Comparison of ENCODE assay signal across 14 cellular contexts in genomic region chr5:172599204-172599567, GRCh38. TPM values are rescaled to one million over a fixed set of nuclear protein-coding genes. Genes with fewer than 3 reads are reported as not detected.
DNase-seq lines count a peak whose midpoint lies in the region; ATAC-seq and TF ChIP-seq lines count a peak whose summit lies in the region.
"Had no signal": no experiment of that assay in that cellular context is flagged by ENCODE, and none has a peak within 500 bp of the region (broad histone marks: within the 10 kb centered on the region; RNA-seq: fewer than 3 reads in every experiment).

No MANE protein-coding gene starts in this region.

- no peak for TF ChIP-seq CTCF in left ventricle myocardium inferior (IDR thresholded peaks at IDR 0.05; ENCODE audit: borderline replicate concordance)
- TF ChIP-seq CTCF in endodermal cell (conservative IDR thresholded peaks at IDR 0.05), result no peak

- WGBS in right cardiac atrium, result 59% methylated on average over 3 of the region's 3 CpGs
- 80 to 92% methylated on average over 1 to 3 of the region's 3 CpGs for WGBS in endodermal cell (ENCODE audit: insufficient coverage in 1 of 2, insufficient read length in 1 of 2), 2 experiments

- no peaks in the 10 kb centered on the region for H3K27me3 ChIP-seq in left ventricle myocardium inferior (ENCODE audit: low read depth)
- H3K27me3 ChIP-seq in right cardiac atrium (ENCODE audit: control insufficient read depth, insufficient read depth), result no peaks in the 10 kb centered on the region
- no peaks in the 10 kb centered on the region for H3K27me3 ChIP-seq in endodermal cell (ENCODE audit: control insufficient read depth, insufficient read depth, low read length, poor library complexity, severe bottlenecking)
- no peaks in the 10 kb centered on the region for H3K27me3 ChIP-seq in CD4-positive, alpha-beta memory T cell (ENCODE audit: insufficient read depth, low read length)
- H3K27me3 ChIP-seq: BE2C had no signal

- intact Hi-C loops in left ventricle myocardium inferior (cut with micrococcal nuclease) (no loop called here), right cardiac atrium (cut with DNase I) (no loop called here), posterior vena cava (cut with DNase I) (no loop called here)
- intact Hi-C loops in CD4-positive, alpha-beta memory T cell (cut with micrococcal nuclease), result no loop called here

- CTCF ChIA-PET in CD4-positive, alpha-beta memory T cell (lab: Charles Lee; ENCODE audit: partially characterized antibody), result no interaction called here

- peaks cover 5% of the 10 kb centered on the region for H3K27me3 Mint-ChIP-seq in endodermal cell (ENCODE audit: insufficient read depth)
- H3K27me3 Mint-ChIP-seq in CD4-positive, alpha-beta memory T cell, result peaks cover 3% of the 10 kb centered on the region in 2 donors

- POLR2A ChIA-PET in CD4-positive, alpha-beta memory T cell (lab: Charles Lee; ENCODE audit: partially characterized antibody), result no interaction called here

- H3K27ac ChIP-seq in left ventricle myocardium inferior (replicated peaks), result peak overlapping the region; percentile 89
- no peak overlapping the region for H3K27ac ChIP-seq in right cardiac atrium (ENCODE audit: low read length)
- H3K27ac ChIP-seq in endodermal cell (ENCODE audit: low read depth, low read length), result no peak overlapping the region
- H3K27ac ChIP-seq in CD4-positive, alpha-beta memory T cell (ENCODE audit: low read depth, low read length), result no peak overlapping the region
- H3K27ac ChIP-seq: A549 had no signal

- H3K9me3 Mint-ChIP-seq in endodermal cell, result no peaks in the 10 kb centered on the region
- H3K9me3 Mint-ChIP-seq in CD4-positive, alpha-beta memory T cell, result no peaks in the 10 kb centered on the region
- H3K9me3 Mint-ChIP-seq: GM23338 had no signal

- H3K4me1 ChIP-seq in left ventricle myocardium inferior (peaks cover 66% of the 10 kb centered on the region), right cardiac atrium (ENCODE audit: control insufficient read depth, insufficient read depth, low read length) (peaks cover 14% of the 10 kb centered on the region), endodermal cell (ENCODE audit: control insufficient read depth, insufficient read depth, low read length) (no peaks in the 10 kb centered on the region)
- H3K4me1 ChIP-seq in CD4-positive, alpha-beta memory T cell (ENCODE audit: insufficient read depth, low read length), result no peaks in the 10 kb centered on the region
- H3K4me1 ChIP-seq: A549, BE2C had no signal

- H3K9me3 ChIP-seq in left ventricle myocardium inferior (replicated peaks) (no peaks in the 10 kb centered on the region), right cardiac atrium (ENCODE audit: control insufficient read depth, low read length) (no peaks in the 10 kb centered on the region), endodermal cell (ENCODE audit: control insufficient read depth, low read length) (no peaks in the 10 kb centered on the region)
- no peaks in the 10 kb centered on the region for H3K9me3 ChIP-seq in CD4-positive, alpha-beta memory T cell (ENCODE audit: control insufficient read depth in 1 of 2, low read length in 2 of 2)
- H3K9me3 ChIP-seq: A549, BE2C had no signal

- no peak overlapping the region for H3K9ac ChIP-seq in endodermal cell (ENCODE audit: extremely low read depth, low read length, poor library complexity, severe bottlenecking)

- no peak for DNase-seq in left ventricle myocardium inferior
- DNase-seq in right cardiac atrium, result no peak
- DNase-seq in endodermal cell, result peak; percentile 7
- peak; percentile 41 for DNase-seq in posterior vena cava (ENCODE audit: low spot score)
- DNase-seq in cerebellar nuclear complex (lab: John Stamatoyannopoulos, UW), result no peak
- no peak for DNase-seq in NCI-H748 (lab: John Stamatoyannopoulos, UW; ENCODE audit: unreplicated experiment)
- DNase-seq in CD4-positive, alpha-beta memory T cell, result no peak
- DNase-seq: BE2C, Calu3, DMS 273 treated with DMSO at 0.1 percent for 48 hours, H7 had no signal

- no peaks in the 10 kb centered on the region for H3K36me3 Mint-ChIP-seq in endodermal cell (ENCODE audit: low read depth)
- no peaks in the 10 kb centered on the region for H3K36me3 Mint-ChIP-seq in CD4-positive, alpha-beta memory T cell
- H3K36me3 Mint-ChIP-seq: IgD-negative memory B cell had no signal

- H3K27ac Mint-ChIP-seq in endodermal cell, result no peak overlapping the region
- no peak overlapping the region for H3K27ac Mint-ChIP-seq in CD4-positive, alpha-beta memory T cell
- H3K27ac Mint-ChIP-seq: GM23338, IgD-negative memory B cell had no signal

- H3K36me3 ChIP-seq in left ventricle myocardium inferior (no peaks in the 10 kb centered on the region), endodermal cell (ENCODE audit: control insufficient read depth, insufficient read depth, low read length) (no peaks in the 10 kb centered on the region)
- H3K36me3 ChIP-seq in CD4-positive, alpha-beta memory T cell (ENCODE audit: insufficient read depth, low read length), result no peaks in the 10 kb centered on the region
- H3K36me3 ChIP-seq: BE2C had no signal

- H3K4me3 ChIP-seq in left ventricle myocardium inferior (no peak overlapping the region), right cardiac atrium (ENCODE audit: low read length) (no peak overlapping the region), endodermal cell (ENCODE audit: low read length) (no peak overlapping the region)
- H3K4me3 ChIP-seq in CD4-positive, alpha-beta memory T cell (ENCODE audit: low read length in 2 of 2), result no peak overlapping the region
- H3K4me3 ChIP-seq: A549, GM23338 had no signal

- H3K4me1 Mint-ChIP-seq in endodermal cell, result peaks cover 5% of the 10 kb centered on the region
- H3K4me1 Mint-ChIP-seq in CD4-positive, alpha-beta memory T cell, result peaks cover 0 to 2% (median 0%) of the 10 kb centered on the region in 4 donors

- no peak overlapping the region for H3K4me3 Mint-ChIP-seq in endodermal cell
- H3K4me3 Mint-ChIP-seq in CD4-positive, alpha-beta memory T cell, result no peak overlapping the region
- H3K4me3 Mint-ChIP-seq: GM23338, IgD-negative memory B cell had no signal

- ATAC-seq in right cardiac atrium, result no peak
- ATAC-seq: A549, GM23338 had no signal

RNA-seq across cellular contexts. Expression of gene NEURL1B, which starts 41.9 kb away (rescaled TPM):
- total RNA-seq in left ventricle myocardium inferior (24.0 TPM), right cardiac atrium (10 to 100 TPM; 13.2 to 23.1 (median 18.1) TPM), endodermal cell (1 to 10 TPM; 4.9 to 6.3 TPM), posterior vena cava (10 to 100 TPM; 32.9 to 38.6 TPM)
- polyA plus RNA-seq in right cardiac atrium, result 16.7 TPM
- 10.1 TPM for polyA plus RNA-seq in endodermal cell (2013, experiment 1 of 2)
- polyA plus RNA-seq in endodermal cell (2013, experiment 2 of 2), result 11.1 TPM
- under 1 TPM; 0.08 to 0.20 TPM for total RNA-seq in CD4-positive, alpha-beta memory T cell
- under 1 TPM in 1 of 2 donors, not detected in 1; 0.02 TPM for polyA plus RNA-seq in CD4-positive, alpha-beta memory T cell
- polyA plus RNA-seq: IgD-negative memory B cell had no signal

Comparison
In these comparisons a context has a peak if more than half of its experiments do, and no peak if none do; other contexts are left out.
1. DNase-seq: peak in endodermal cell (single experiment) and posterior vena cava (single experiment); none in left ventricle myocardium inferior (single experiment), right cardiac atrium (0 of 3), cerebellar nuclear complex (0 of 2), NCI-H748 (single experiment) and CD4-positive, alpha-beta memory T cell (0 of 5).
2. RNA of gene NEURL1B, which starts 41.9 kb away (total RNA-seq): 32.9 to 38.6 TPM in posterior vena cava, 24.0 TPM in left ventricle myocardium inferior (single experiment), 13.2 to 23.1 TPM in right cardiac atrium and 4.9 to 6.3 TPM in endodermal cell; 0.08 to 0.20 TPM in CD4-positive, alpha-beta memory T cell; every median in the first group is over 4 times any median in the second.